In genomic region chr21:34969431-34970036, GRCh38 we compare ENCODE assay signal across 13 cellular contexts.
A peak's percentile ranks its signal among the peaks of the same experiment; 100 is the strongest.
DNase-seq lines count a peak whose midpoint lies in the region; ATAC-seq lines count a peak whose summit lies in the region.
"Had no signal": no experiment of that assay in that cellular context is flagged by ENCODE, and none has a peak within 500 bp of the region (broad histone marks: within the 10 kb centered on the region; RNA-seq: fewer than 3 reads in every experiment).

No MANE protein-coding gene starts in this region.

- no peaks in the 10 kb centered on the region for H3K9me3 Mint-ChIP-seq in stimulated activated naive CD8-positive, alpha-beta T cell treated with anti-CD3 and anti-CD28 coated beads, Interleukin-15, Interleukin-2, amounts not matched to agents 100 ng/mL and 50 ng/mL, for 24 hours

- H3K27me3 Mint-ChIP-seq in stimulated activated naive CD8-positive, alpha-beta T cell treated with anti-CD3 and anti-CD28 coated beads, Interleukin-15, Interleukin-2, amounts not matched to agents 100 ng/mL and 50 ng/mL, for 24 hours: peaks cover 3% of the 10 kb centered on the region

- H3K36me3 Mint-ChIP-seq in stimulated activated naive CD8-positive, alpha-beta T cell treated with anti-CD3 and anti-CD28 coated beads, Interleukin-15, Interleukin-2, amounts not matched to agents 100 ng/mL and 50 ng/mL, for 24 hours (ENCODE audit: low read depth): peaks cover 11% of the 10 kb centered on the region

- H3K4me1 Mint-ChIP-seq in stimulated activated naive CD8-positive, alpha-beta T cell treated with anti-CD3 and anti-CD28 coated beads, Interleukin-15, Interleukin-2, amounts not matched to agents 100 ng/mL and 50 ng/mL, for 24 hours (ENCODE audit: low read depth): peaks cover 92% of the 10 kb centered on the region

- peak overlapping the region; percentile 52 for H3K4me3 Mint-ChIP-seq in stimulated activated naive CD8-positive, alpha-beta T cell treated with anti-CD3 and anti-CD28 coated beads, Interleukin-15, Interleukin-2, amounts not matched to agents 100 ng/mL and 50 ng/mL, for 24 hours

- DNase-seq in stimulated activated naive CD8-positive, alpha-beta T cell treated with anti-CD3 and anti-CD28 coated beads, Interleukin-15, Interleukin-2, amounts not matched to agents 100 U/mL and 50 U/mL, for 24 hours: no peak
- peak; percentile 7 for DNase-seq in NCI-H1694 treated with DMSO at 0.1 percent for 48 hours (lab: John Stamatoyannopoulos, UW)
- peak; percentile 40 for DNase-seq in cerebellar cortex (ENCODE audit: low spot score)
- no peak for DNase-seq in activated gamma-delta T cell (lab: John Stamatoyannopoulos, UW)
- DNase-seq in T1000 (lab: John Stamatoyannopoulos, UW): no peak
- DNase-seq: dermis blood vessel endothelial cell, left colon, NCI-H2029, NCI-H748 treated with DMSO at 0.1 percent for 48 hours, Right ventricle myocardium superior, testis had no signal

- ATAC-seq in stimulated activated naive CD8-positive, alpha-beta T cell treated with anti-CD3 and anti-CD28 coated beads, Interleukin-15, Interleukin-2, amounts not matched to agents 100 U/mL and 50 U/mL, for 24 hours: no peak
- ATAC-seq in HG03139 (IDR thresholded peaks at IDR 0.05; ENCODE audit: unreplicated experiment): no peak
- ATAC-seq: left colon had no signal

- peak overlapping the region; percentile 99 for H3K27ac Mint-ChIP-seq in stimulated activated naive CD8-positive, alpha-beta T cell treated with anti-CD3 and anti-CD28 coated beads, Interleukin-15, Interleukin-2, amounts not matched to agents 100 ng/mL and 50 ng/mL, for 24 hours

Comparison
In these comparisons a context has a peak if more than half of its experiments do, and no peak if none do; other contexts are left out.
1. DNase-seq: peak in NCI-H1694 treated with DMSO at 0.1 percent for 48 hours (single experiment) and cerebellar cortex (single experiment); none in stimulated activated naive CD8-positive, alpha-beta T cell treated with anti-CD3 and anti-CD28 coated beads, Interleukin-15, Interleukin-2, amounts not matched to agents 100 U/mL and 50 U/mL, for 24 hours (single experiment), activated gamma-delta T cell (single experiment) and T1000 (single experiment).